1 cellular context compared by ENCODE assay signal in genomic region chr19:40600086-40600917, GRCh38.
TF ChIP-seq lines count a peak whose summit lies in the region.

No MANE protein-coding gene starts in this region.

TF ChIP-seq in GM23338, 12 proteins besides CTCF, POLR2A, EP300 and RAD21 (continued from another document):
- TF ChIP-seq ZNF462 (CRISPR knock-in tag; IDR thresholded peaks at IDR 0.05) (no peak), POLR2AphosphoS5 (IDR thresholded peaks at IDR 0.05; ENCODE audit: low read depth) (no peak), EZH2phosphoT487 (IDR thresholded peaks at IDR 0.05; ENCODE audit: unreplicated experiment) (no peak), CREB1 (CRISPR knock-in tag; IDR thresholded peaks at IDR 0.05; ENCODE audit: low read depth) (no peak), ZNF331 (CRISPR knock-in tag; IDR thresholded peaks at IDR 0.05; ENCODE audit: low read depth) (no peak)
- TF ChIP-seq, protein P1, sequence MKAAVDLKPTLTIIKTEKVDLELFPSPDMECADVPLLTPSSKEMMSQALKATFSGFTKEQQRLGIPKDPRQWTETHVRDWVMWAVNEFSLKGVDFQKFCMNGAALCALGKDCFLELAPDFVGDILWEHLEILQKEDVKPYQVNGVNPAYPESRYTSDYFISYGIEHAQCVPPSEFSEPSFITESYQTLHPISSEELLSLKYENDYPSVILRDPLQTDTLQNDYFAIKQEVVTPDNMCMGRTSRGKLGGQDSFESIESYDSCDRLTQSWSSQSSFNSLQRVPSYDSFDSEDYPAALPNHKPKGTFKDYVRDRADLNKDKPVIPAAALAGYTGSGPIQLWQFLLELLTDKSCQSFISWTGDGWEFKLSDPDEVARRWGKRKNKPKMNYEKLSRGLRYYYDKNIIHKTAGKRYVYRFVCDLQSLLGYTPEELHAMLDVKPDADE (IDR thresholded peaks at IDR 0.05) = no peak
